ENCODE assay signal across 7 cellular contexts in genomic region chr2:176106636-176107539, GRCh38. TPM values are rescaled to one million over a fixed set of nuclear protein-coding genes. Genes with fewer than 3 reads are reported as not detected.
DNase-seq lines count a peak whose midpoint lies in the region; ATAC-seq and TF ChIP-seq lines count a peak whose summit lies in the region.

Gene HOXD11 (plus strand): TSS chr2:176107280. CDS start chr2:176107356, 76 bp downstream.

- DNase-seq in NCI-H2171 treated with DMSO at 0.1 percent for 48 hours (lab: John Stamatoyannopoulos, UW) (peak; percentile 58), T47D (ENCODE audit: low read depth in 1 of 2, low spot score in 1 of 2) (peak; percentile 30 to 81), NCI-H446 (lab: John Stamatoyannopoulos, UW) (no peak)
- no peak for DNase-seq in natural killer cell treated with Interleukin-12 subunit alpha and Interleukin-12 subunit beta and Interleukin-15 and Interleukin-18, amount 100 ng/mL, for 72 hours (ENCODE audit: low spot score)

- peak within 1 kb of the TSS; percentile 74 for H3K4me3 ChIP-seq in HEK293 (ENCODE audit: low read depth, low read length)

- peak within 1 kb of the TSS; percentile 100 for H3K27ac ChIP-seq in HEK293 (ENCODE audit: extremely low read depth, low read depth, low read length)

- H3K4me1 ChIP-seq in HEK293 (ENCODE audit: control insufficient read depth, insufficient read depth, low read length) = peaks cover 6% of the 10 kb centered on the region

- peaks cover 8 to 18% of the 10 kb centered on the region in 2 donors for H3K4me1 Mint-ChIP-seq in natural killer cell treated with Interleukin-12 subunit alpha and Interleukin-12 subunit beta and Interleukin-15 and Interleukin-18, amount 100 ng/mL, for 72 hours (ENCODE audit: low read depth in 2 of 2)

- peak in 1 of 2 donors; percentile 28 for ATAC-seq in natural killer cell treated with Interleukin-12 subunit alpha and Interleukin-12 subunit beta and Interleukin-15 and Interleukin-18, amount 100 ng/mL, for 72 hours
- ATAC-seq in HG02571 (IDR thresholded peaks at IDR 0.05; ENCODE audit: unreplicated experiment) = no peak
- ATAC-seq in GM21825 (IDR thresholded peaks at IDR 0.05; ENCODE audit: unreplicated experiment) = no peak

- in situ Hi-C loops in T47D (cut with HindIII; ENCODE audit: low pct_unique_long_range_greater_than_20kb, low sequenced_read_pairs) = no loop called here

- no peak within 1 kb of the TSS for H3K27ac Mint-ChIP-seq in natural killer cell treated with Interleukin-12 subunit alpha and Interleukin-12 subunit beta and Interleukin-15 and Interleukin-18, amount 100 ng/mL, for 72 hours

- no peaks in the 10 kb centered on the region for H3K9me3 Mint-ChIP-seq in natural killer cell treated with Interleukin-12 subunit alpha and Interleukin-12 subunit beta and Interleukin-15 and Interleukin-18, amount 100 ng/mL, for 72 hours

- CTCF ChIA-PET in HEK293 (lab: Yijun Ruan, JAX) = interaction anchor here (0.9 to 1.3 kb wide), 4 partner anchors 9 to 37 kb away, joined by 3 to 7 read pairs (median 5); no protein-coding TSS in a partner anchor

- no peaks in the 10 kb centered on the region for H3K9me3 ChIP-seq in HEK293 (ENCODE audit: control insufficient read depth, insufficient read depth, low read depth, low read length)

- POLR2A ChIA-PET in HEK293 (lab: Yijun Ruan, JAX) = interaction anchor here (0.6 to 4.2 kb wide), 7 partner anchors 12 to 733 kb away, joined by 3 to 75 read pairs (median 5); partner anchors contain the start of gene HOXD13

- H3K36me3 ChIP-seq in HEK293 (ENCODE audit: control insufficient read depth in 2 of 2, insufficient read depth in 1 of 2, low read length in 2 of 2) = peaks cover 10 to 32% of the 10 kb centered on the region in 2 experiments

- H3K36me3 Mint-ChIP-seq in natural killer cell treated with Interleukin-12 subunit alpha and Interleukin-12 subunit beta and Interleukin-15 and Interleukin-18, amount 100 ng/mL, for 72 hours = peaks cover 7% of the 10 kb centered on the region

- peak; percentile 38; the same call in 1 of the 2 replicates for TF ChIP-seq CTCF in HEK293 (tag by site-specific recombination; IDR thresholded peaks at IDR 0.05)

- H3K27me3 Mint-ChIP-seq in natural killer cell treated with Interleukin-12 subunit alpha and Interleukin-12 subunit beta and Interleukin-15 and Interleukin-18, amount 100 ng/mL, for 72 hours = peaks cover 66 to 76% of the 10 kb centered on the region in 2 donors

- peak within 1 kb of the TSS; percentile 40 for H3K4me3 Mint-ChIP-seq in natural killer cell treated with Interleukin-12 subunit alpha and Interleukin-12 subunit beta and Interleukin-15 and Interleukin-18, amount 100 ng/mL, for 72 hours

TF ChIP-seq in HEK293, 187 proteins besides CTCF, POLR2A, EP300 and RAD21 (continues in another document):
- TF ChIP-seq ZNF664 (tag by site-specific recombination; IDR thresholded peaks at IDR 0.05) = no peak
- TF ChIP-seq ZSCAN5A (tag by site-specific recombination; IDR thresholded peaks at IDR 0.05) = no peak
- no peak for TF ChIP-seq ZNF416 (tag by site-specific recombination; IDR thresholded peaks at IDR 0.05)
- no peak for TF ChIP-seq ZNF112 (tag by site-specific recombination; IDR thresholded peaks at IDR 0.05)
- no peak for TF ChIP-seq ZNF658 (tag by site-specific recombination; IDR thresholded peaks at IDR 0.05)
- no peak for TF ChIP-seq ZNF211 (tag by site-specific recombination; IDR thresholded peaks at IDR 0.05; ENCODE audit: low read depth)
- peak; percentile 79 for TF ChIP-seq TSHZ1 (tag by site-specific recombination; IDR thresholded peaks at IDR 0.05; ENCODE audit: borderline replicate concordance)
- peak; percentile 67 for TF ChIP-seq INSM2 (tag by site-specific recombination; IDR thresholded peaks at IDR 0.05)
- TF ChIP-seq REST (tag by site-specific recombination; IDR thresholded peaks at IDR 0.05) = no peak
- TF ChIP-seq ZNF155 (tag by site-specific recombination; IDR thresholded peaks at IDR 0.05) = no peak
- TF ChIP-seq ZFP41 (tag by site-specific recombination; IDR thresholded peaks at IDR 0.05; ENCODE audit: borderline replicate concordance) = no peak
- no peak for TF ChIP-seq ZNF580 (tag by site-specific recombination; IDR thresholded peaks at IDR 0.05)

RNA-seq across cellular contexts. Expression of gene HOXD11, which starts in this region (rescaled TPM):
- total RNA-seq in natural killer cell treated with Interleukin-12 subunit alpha and Interleukin-12 subunit beta and Interleukin-15 and Interleukin-18, amount 100 ng/mL, for 72 hours = not detected

Comparison
In these comparisons a context has a peak if more than half of its experiments do, and no peak if none do; other contexts are left out.
1. DNase-seq: peak in NCI-H2171 treated with DMSO at 0.1 percent for 48 hours (single experiment) and T47D (2 of 2); none in natural killer cell treated with Interleukin-12 subunit alpha and Interleukin-12 subunit beta and Interleukin-15 and Interleukin-18, amount 100 ng/mL, for 72 hours (single experiment) and NCI-H446 (0 of 2).